19 cellular contexts compared by ENCODE assay signal in genomic region chr2:218032336-218033171, GRCh38. TPM values are rescaled to one million over a fixed set of nuclear protein-coding genes. Genes with fewer than 3 reads are reported as not detected.
DNase-seq lines count a peak whose midpoint lies in the region; ATAC-seq and TF ChIP-seq lines count a peak whose summit lies in the region.
"Had no signal": no experiment of that assay in that cellular context is flagged by ENCODE, and none has a peak within 500 bp of the region (broad histone marks: within the 10 kb centered on the region; RNA-seq: fewer than 3 reads in every experiment).

No MANE protein-coding gene starts in this region.

- intact Hi-C loops in esophagus squamous epithelium (cut with DNase I), result no loop called here
- intact Hi-C loops in psoas muscle (cut with DNase I), result loop anchor here (5.0 kb wide), 1 partner anchor 35 kb away; no protein-coding TSS in a partner anchor

- H3K27me3 Mint-ChIP-seq in activated naive CD4-positive, alpha-beta T cell treated with anti-CD3 and anti-CD28 coated beads, Interleukin-2, amount 10 ng/mL, durations not matched to agents 7 days and 5 days, result peaks cover 26% of the 10 kb centered on the region

- DNase-seq in activated naive CD4-positive, alpha-beta T cell treated with anti-CD3 and anti-CD28 coated beads, Interleukin-2, amount 10 ng/mL, durations not matched to agents 7 days and 5 days, result peak; percentile 19
- no peak for DNase-seq in activated naive CD4-positive, alpha-beta T cell treated with Interleukin-2 at 50 U/mL for 16 hours
- DNase-seq in RPMI8226, result peak; percentile 28
- no peak for DNase-seq in esophagus squamous epithelium (lab: John Stamatoyannopoulos, UW)
- peak in 1 of 2 donors; percentile 48 for DNase-seq in stimulated activated effector memory CD8-positive, alpha-beta T cell treated with anti-CD3 and anti-CD28 coated beads, Interleukin-12 subunit alpha, Interleukin-12 subunit beta, amount 100 ng/mL, for 72 hours (ENCODE audit: low spot score in 2 of 2)
- DNase-seq in psoas muscle, result no peak
- DNase-seq: activated CD4-positive, alpha-beta T cell treated with anti-CD3 and anti-CD28 coated beads for 1 hour; Karpas-422; NCI-H1694; NCI-H524 treated with DMSO at 0.1 percent for 48 hours had no signal

- 47 to 54% methylated on average over 8 to 10 of the region's 12 CpGs for WGBS in esophagus squamous epithelium, 2 donors
- 84 to 87% (median 86%) methylated on average over 9 to 12 of the region's 12 CpGs for WGBS in psoas muscle, 3 donors

- H3K36me3 ChIP-seq in esophagus squamous epithelium (no peaks in the 10 kb centered on the region), psoas muscle (ENCODE audit: insufficient read depth in 1 of 2, low read depth in 1 of 2) (no peaks in the 10 kb centered on the region)
- H3K36me3 ChIP-seq: neutrophil had no signal

- no peak for TF ChIP-seq POLR2A in esophagus squamous epithelium (IDR thresholded peaks at IDR 0.05)

- H3K4me1 ChIP-seq in esophagus squamous epithelium (peaks cover 31 to 78% (median 42%) of the 10 kb centered on the region in 3 donors), psoas muscle (peaks cover 20% of the 10 kb centered on the region)

- H3K9me3 ChIP-seq in esophagus squamous epithelium (no peaks in the 10 kb centered on the region), psoas muscle (no peaks in the 10 kb centered on the region)
- H3K9me3 ChIP-seq: neutrophil had no signal

- TF ChIP-seq CTCF in esophagus squamous epithelium (IDR thresholded peaks at IDR 0.05), result no peak
- TF ChIP-seq CTCF in psoas muscle (IDR thresholded peaks at IDR 0.05), result no peak

- H3K27ac ChIP-seq in esophagus squamous epithelium, result peak overlapping the region in 3 of 4 donors; percentile 27 to 61 (median 52)
- no peak overlapping the region for H3K27ac ChIP-seq in psoas muscle
- H3K27ac ChIP-seq: neutrophil had no signal

- CTCF ChIA-PET in activated naive CD4-positive, alpha-beta T cell treated with anti-CD3 and anti-CD28 coated beads, Interleukin-2, amount 10 ng/mL, durations not matched to agents 7 days and 5 days (lab: Charles Lee), result interaction anchor here (0.8 to 1.5 kb wide), 8 partner anchors 10 to 247 kb away, joined by 3 to 7 read pairs (median 4); no protein-coding TSS in a partner anchor

- peaks cover 9% of the 10 kb centered on the region for H3K4me1 Mint-ChIP-seq in activated naive CD4-positive, alpha-beta T cell treated with anti-CD3 and anti-CD28 coated beads, Interleukin-2, amount 10 ng/mL, durations not matched to agents 7 days and 5 days
- H3K4me1 Mint-ChIP-seq in stimulated activated effector memory CD8-positive, alpha-beta T cell treated with anti-CD3 and anti-CD28 coated beads, Interleukin-12 subunit alpha, Interleukin-12 subunit beta, amount 100 ng/mL, for 72 hours, result peaks cover 15% of the 10 kb centered on the region

- H3K9me3 Mint-ChIP-seq in activated naive CD4-positive, alpha-beta T cell treated with anti-CD3 and anti-CD28 coated beads, Interleukin-2, amount 10 ng/mL, durations not matched to agents 7 days and 5 days, result no peaks in the 10 kb centered on the region
- no peaks in the 10 kb centered on the region for H3K9me3 Mint-ChIP-seq in stimulated activated effector memory CD8-positive, alpha-beta T cell treated with anti-CD3 and anti-CD28 coated beads, Interleukin-12 subunit alpha, Interleukin-12 subunit beta, amount 100 ng/mL, for 72 hours
- H3K9me3 Mint-ChIP-seq: activated T-helper 1 cell treated with anti-CD3 and anti-CD28 coated beads, Interleukin-12 subunit alpha, Interleukin-12 subunit beta, Interleukin-2, Interleukin-4 antibody, amounts not matched to agents 30 ng/mL and 10 ng/mL and 1 ng/mL, durations not matched to agents 14 hours and 24 hours and 36 hours; memory B cell; T-helper 1 cell treated with Interleukin-12 subunit alpha and Interleukin-12 subunit beta and Interleukin-4 antibody, amounts not matched to agents 30 μg/mL and 1 μg/mL, for 36 hours had no signal

- H3K27ac Mint-ChIP-seq in activated naive CD4-positive, alpha-beta T cell treated with anti-CD3 and anti-CD28 coated beads, Interleukin-2, amount 10 ng/mL, durations not matched to agents 7 days and 5 days, result no peak overlapping the region
- H3K27ac Mint-ChIP-seq in stimulated activated effector memory CD8-positive, alpha-beta T cell treated with anti-CD3 and anti-CD28 coated beads, Interleukin-12 subunit alpha, Interleukin-12 subunit beta, amount 100 ng/mL, for 72 hours, result peak overlapping the region; percentile 34
- H3K27ac Mint-ChIP-seq: memory B cell; T-helper 1 cell treated with Interleukin-12 subunit alpha and Interleukin-12 subunit beta and Interleukin-4 antibody, amounts not matched to agents 30 μg/mL and 1 μg/mL, for 36 hours had no signal

- H3K27me3 ChIP-seq in esophagus squamous epithelium (peaks cover 0 to 19% (median 0%) of the 10 kb centered on the region in 4 donors), psoas muscle (ENCODE audit: insufficient read depth in 3 of 3, low read length in 2 of 3) (no peaks in the 10 kb centered on the region)

- no peak overlapping the region for H3K4me3 ChIP-seq in esophagus squamous epithelium
- no peak overlapping the region for H3K4me3 ChIP-seq in psoas muscle
- H3K4me3 ChIP-seq: skin epidermis had no signal

- H3K36me3 Mint-ChIP-seq in activated naive CD4-positive, alpha-beta T cell treated with anti-CD3 and anti-CD28 coated beads, Interleukin-2, amount 10 ng/mL, durations not matched to agents 7 days and 5 days, result no peaks in the 10 kb centered on the region
- H3K36me3 Mint-ChIP-seq in stimulated activated effector memory CD8-positive, alpha-beta T cell treated with anti-CD3 and anti-CD28 coated beads, Interleukin-12 subunit alpha, Interleukin-12 subunit beta, amount 100 ng/mL, for 72 hours, result no peaks in the 10 kb centered on the region
- H3K36me3 Mint-ChIP-seq: memory B cell had no signal

- ATAC-seq in stimulated activated effector memory CD8-positive, alpha-beta T cell treated with anti-CD3 and anti-CD28 coated beads, Interleukin-12 subunit alpha, Interleukin-12 subunit beta, amount 100 ng/mL, for 72 hours, result no peak
- no peak for ATAC-seq in psoas muscle
- ATAC-seq in GM18861 (IDR thresholded peaks at IDR 0.05; ENCODE audit: unreplicated experiment), result no peak
- ATAC-seq in HG03442 (IDR thresholded peaks at IDR 0.05; ENCODE audit: unreplicated experiment), result no peak
- ATAC-seq: Panc1 had no signal

- no peak overlapping the region for H3K4me3 Mint-ChIP-seq in activated naive CD4-positive, alpha-beta T cell treated with anti-CD3 and anti-CD28 coated beads, Interleukin-2, amount 10 ng/mL, durations not matched to agents 7 days and 5 days
- no peak overlapping the region for H3K4me3 Mint-ChIP-seq in stimulated activated effector memory CD8-positive, alpha-beta T cell treated with anti-CD3 and anti-CD28 coated beads, Interleukin-12 subunit alpha, Interleukin-12 subunit beta, amount 100 ng/mL, for 72 hours
- H3K4me3 Mint-ChIP-seq: activated T-helper 1 cell treated with anti-CD3 and anti-CD28 coated beads, Interleukin-12 subunit alpha, Interleukin-12 subunit beta, Interleukin-2, Interleukin-4 antibody, amounts not matched to agents 30 ng/mL and 10 ng/mL and 1 ng/mL, durations not matched to agents 14 hours and 24 hours and 36 hours; memory B cell; T-helper 1 cell treated with Interleukin-12 subunit alpha and Interleukin-12 subunit beta and Interleukin-4 antibody, amounts not matched to agents 30 μg/mL and 1 μg/mL, for 36 hours had no signal

RNA-seq across cellular contexts. Expression of gene TNS1, which starts 29.8 kb away (rescaled TPM):
- 100 to 1,000 TPM in 1 of 4 donors, 10 to 100 TPM in 3; 34.7 to 201 (median 59.2) TPM for total RNA-seq in esophagus squamous epithelium
- 100 to 1,000 TPM; 231 to 742 (median 415) TPM for total RNA-seq in psoas muscle
- 100 to 1,000 TPM in 2 of 3 donors, 10 to 100 TPM in 1; 73.4 to 276 (median 155) TPM for polyA plus RNA-seq in psoas muscle

RNA-seq across cellular contexts. Expression of gene RUFY4, which starts 36.5 kb away (rescaled TPM):
- total RNA-seq in esophagus squamous epithelium, result not detected
- not detected for total RNA-seq in psoas muscle
- polyA plus RNA-seq in psoas muscle, result under 1 TPM in 2 of 3 donors, not detected in 1; 0.01 to 0.03 TPM
- total RNA-seq: fibroblast of lung had no signal
- polyA plus RNA-seq: fibroblast of lung had no signal

Comparison
In these comparisons a context has a peak if more than half of its experiments do, and no peak if none do; other contexts are left out.
1. DNase-seq: peak in activated naive CD4-positive, alpha-beta T cell treated with anti-CD3 and anti-CD28 coated beads, Interleukin-2, amount 10 ng/mL, durations not matched to agents 7 days and 5 days (single experiment) and RPMI8226 (single experiment); none in activated naive CD4-positive, alpha-beta T cell treated with Interleukin-2 at 50 U/mL for 16 hours (single experiment), esophagus squamous epithelium (single experiment) and psoas muscle (0 of 2).